Comparison of ENCODE assay signal across 20 cellular contexts in the genomic region with DNA sequence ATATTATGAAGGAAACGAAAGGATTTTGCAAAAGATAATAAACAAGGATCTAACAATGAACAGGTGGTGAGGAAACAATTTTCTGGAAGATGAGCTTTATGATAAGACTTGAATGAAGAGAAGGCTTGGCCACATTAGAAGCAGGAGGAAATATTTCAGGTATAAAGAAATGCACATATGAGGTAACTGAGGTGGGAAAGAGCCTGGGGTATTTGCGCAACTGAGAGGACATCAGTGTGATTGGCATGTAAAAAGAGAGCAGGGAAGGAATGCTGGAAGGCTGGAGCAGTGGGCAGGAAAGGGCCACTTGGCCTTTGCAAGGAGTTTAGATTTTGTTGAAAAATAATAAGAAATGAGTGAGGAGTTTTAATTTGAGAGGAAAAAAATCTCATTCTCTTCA.
DNase-seq lines count a peak whose midpoint lies in the region; ATAC-seq, FAIRE-seq and TF ChIP-seq lines count a peak whose summit lies in the region.
"Had no signal": no experiment of that assay in that cellular context is flagged by ENCODE, and none has a peak within 500 bp of the region (broad histone marks: within the 10 kb centered on the region; RNA-seq: fewer than 3 reads in every experiment).

No MANE protein-coding gene starts in this region.

- peaks cover 8% of the 10 kb centered on the region; the same call in 1 of the 3 replicates for H3K4me1 Mint-ChIP-seq in GM23338
- H3K4me1 Mint-ChIP-seq: B cell had no signal

- H3K9me3 ChIP-seq in Loucy (ENCODE audit: insufficient read depth, low read depth, low read length): no peaks in the 10 kb centered on the region
- no peaks in the 10 kb centered on the region for H3K9me3 ChIP-seq in H1 (ENCODE audit: insufficient read depth in 2 of 2, low read depth in 1 of 2, low read length in 1 of 2)
- H3K9me3 ChIP-seq: A549, Caco-2 had no signal

- no peak overlapping the region for H3K14ac ChIP-seq in H1 (ENCODE audit: insufficient read length)

- H3K4me3 ChIP-seq in GM23338: no peak overlapping the region
- H3K4me3 ChIP-seq in Loucy (ENCODE audit: low read length, poor library complexity, severe bottlenecking): no peak overlapping the region
- no peak overlapping the region for H3K4me3 ChIP-seq in H1 (ENCODE audit: extremely low read depth in 1 of 4, insufficient read depth in 2 of 4, low read depth in 3 of 4, low read length in 4 of 4)
- H3K4me3 ChIP-seq: A549; BLaER1 treated with 17β-estradiol and CSF1 and Interleukin-3, amounts not matched to agents 10 nM and 100 nM had no signal

- TF ChIP-seq EP300 in H1 (IDR thresholded peaks at IDR 0.05; ENCODE audit: borderline replicate concordance in 1 of 2, low read depth in 2 of 2, low read length in 2 of 2): no peak

- CTCF ChIA-PET in H1 (lab: Charles Lee; ENCODE audit: partially characterized antibody): no interaction called here

- no peak for TF ChIP-seq RAD21 in H1 (IDR thresholded peaks at IDR 0.05 in 1 of 2, conservative IDR thresholded peaks at IDR 0.05 in 1 of 2; ENCODE audit: low read depth in 2 of 2, low read length in 2 of 2)

- H3K79me1 ChIP-seq in H1 (ENCODE audit: low read depth, low read length): no peaks in the 10 kb centered on the region

- no peak overlapping the region for H2BK20ac ChIP-seq in H1 (ENCODE audit: low read length)

- no peak overlapping the region for H2BK12ac ChIP-seq in H1 (ENCODE audit: low read depth, low read length)

- H2AFZ ChIP-seq in GM23338 (no peak overlapping the region), Loucy (ENCODE audit: low read length) (no peak overlapping the region), H1 (ENCODE audit: low read length) (no peak overlapping the region)

- H3K27me3 ChIP-seq in GM23338 (ENCODE audit: insufficient read depth) (no peaks in the 10 kb centered on the region), Loucy (ENCODE audit: insufficient read depth, low read length, poor library complexity, severe bottlenecking) (no peaks in the 10 kb centered on the region), H1 (replicated peaks in 1 of 4; ENCODE audit: control insufficient read depth in 3 of 4, extremely low read depth in 1 of 4, insufficient read depth in 3 of 4, low read length in 3 of 4) (no peaks in the 10 kb centered on the region)
- H3K27me3 ChIP-seq: BLaER1 treated with 17β-estradiol and CSF1 and Interleukin-3, amounts not matched to agents 10 nM and 100 nM had no signal

- H2BK5ac ChIP-seq in H1 (ENCODE audit: low read depth, low read length): no peak overlapping the region

- no peaks in the 10 kb centered on the region for H3K9me3 Mint-ChIP-seq in GM23338

- no peak overlapping the region for H2AK5ac ChIP-seq in H1 (ENCODE audit: low read depth, low read length)

- DNase-seq in GM23338 (ENCODE audit: low spot score) (peak; percentile 4), H1 (ENCODE audit: low read depth in 1 of 2, low spot score in 2 of 2) (no peak), SW480 (ENCODE audit: low spot score) (no peak)
- DNase-seq: AML-193; Caco-2; Calu3; CD4-positive, alpha-beta T cell; CD8-positive, alpha-beta T cell; DMS79 treated with DMSO at 0.1 percent for 48 hours; GF-D8 had no signal

- no peak overlapping the region for H4K8ac ChIP-seq in H1 (ENCODE audit: extremely low read depth, insufficient read depth, low read length)

- no peak overlapping the region for H4K5ac ChIP-seq in H1 (ENCODE audit: insufficient read length, low read depth, low read length)

- no peaks in the 10 kb centered on the region for H3K36me3 Mint-ChIP-seq in GM23338 (ENCODE audit: low read depth)
- H3K36me3 Mint-ChIP-seq: CD8-positive, alpha-beta T cell had no signal

- H3F3A ChIP-seq in GM23338 (replicated peaks; ENCODE audit: low read depth): no peaks in the 10 kb centered on the region
- no peaks in the 10 kb centered on the region for H3F3A ChIP-seq in Loucy (ENCODE audit: low read depth)

- no peak overlapping the region for H2BK15ac ChIP-seq in H1 (ENCODE audit: low read length)

- no peak overlapping the region for H3K4ac ChIP-seq in H1 (replicated peaks; ENCODE audit: insufficient read length, low read depth, low read length)

- peak overlapping the region; percentile 2; the same call in 1 of the 2 replicates for H3K27ac Mint-ChIP-seq in GM23338
- H3K27ac Mint-ChIP-seq: B cell; CD4-positive, alpha-beta T cell; CD8-positive, alpha-beta T cell had no signal

- H3K9ac ChIP-seq in Loucy (ENCODE audit: low read depth, low read length, poor library complexity, severe bottlenecking) (no peak overlapping the region), H1 (replicated peaks in 1 of 4; ENCODE audit: extremely low read depth in 1 of 4, low read depth in 3 of 4, low read length in 3 of 4) (no peak overlapping the region)
- H3K9ac ChIP-seq: BLaER1 treated with 17β-estradiol and CSF1 and Interleukin-3, amounts not matched to agents 10 nM and 100 nM had no signal

- H3K4me1 ChIP-seq in GM23338 (ENCODE audit: insufficient read depth): no peaks in the 10 kb centered on the region
- peaks cover 10% of the 10 kb centered on the region for H3K4me1 ChIP-seq in Loucy (ENCODE audit: insufficient read depth, low read length, poor library complexity, severe bottlenecking)
- H3K4me1 ChIP-seq in H1 (replicated peaks in 1 of 4; ENCODE audit: control insufficient read depth in 3 of 4, insufficient read depth in 4 of 4, low read length in 3 of 4): no peaks in the 10 kb centered on the region
- H3K4me1 ChIP-seq: A549; BLaER1 treated with 17β-estradiol and CSF1 and Interleukin-3, amounts not matched to agents 10 nM and 100 nM; Caco-2 had no signal

- no peak overlapping the region for H3K4me3 Mint-ChIP-seq in GM23338
- H3K4me3 Mint-ChIP-seq: B cell; CD4-positive, alpha-beta T cell; CD8-positive, alpha-beta T cell had no signal

- WGBS in H1 (ENCODE audit: extremely low coverage in 1 of 2, insufficient coverage in 1 of 2, insufficient read length in 1 of 2, insufficient replicate concordance in 2 of 2, low coverage in 1 of 2, low lambda C conversion rate in 2 of 2, missing lambda C conversion rate in 1 of 2), 2 experiments: 88% methylated on average over 2 of the region's 2 CpGs; no CpG with 5 or more reads in 1 of the 2 experiments

- no peak overlapping the region for H3K4me2 ChIP-seq in GM23338
- peak overlapping the region; percentile 21 for H3K4me2 ChIP-seq in Loucy (ENCODE audit: low read depth, low read length, poor library complexity, severe bottlenecking)
- no peak overlapping the region for H3K4me2 ChIP-seq in H1 (ENCODE audit: insufficient read depth in 1 of 2, low read depth in 2 of 2, low read length in 2 of 2)
- H3K4me2 ChIP-seq: A549; BLaER1 treated with 17β-estradiol and CSF1 and Interleukin-3, amounts not matched to agents 10 nM and 100 nM had no signal

- no peaks in the 10 kb centered on the region for H3K79me2 ChIP-seq in GM23338 (replicated peaks; ENCODE audit: insufficient read depth)
- H3K79me2 ChIP-seq in Loucy (ENCODE audit: insufficient read depth, low read length): no peaks in the 10 kb centered on the region
- H3K79me2 ChIP-seq in H1 (ENCODE audit: control insufficient read depth in 1 of 2, insufficient read depth in 2 of 2, low read length in 2 of 2): no peaks in the 10 kb centered on the region

- no peak overlapping the region for H4K91ac ChIP-seq in H1 (replicated peaks; ENCODE audit: insufficient read length, low read length)

- no peak for FAIRE-seq in H1 (lab: Jason Lieb, UNC)
- FAIRE-seq: A549, D721Med, GM12891, GM19239 had no signal

- TF ChIP-seq CTCF in GM23338 (conservative IDR thresholded peaks at IDR 0.05; ENCODE audit: low read depth in 2 of 2): no peak
- TF ChIP-seq CTCF in Loucy (conservative IDR thresholded peaks at IDR 0.05; ENCODE audit: low read length): no peak
- TF ChIP-seq CTCF in H1 (IDR thresholded peaks at IDR 0.05; ENCODE audit: control extremely low read depth in 1 of 3, insufficient read depth in 1 of 3, low read depth in 1 of 3, low read length in 3 of 3): no peak

- POLR2A ChIA-PET in H1 (lab: Charles Lee; ENCODE audit: partially characterized antibody): no interaction called here

- H3K23me2 ChIP-seq in H1 (ENCODE audit: low read depth, low read length): no peaks in the 10 kb centered on the region

- no peaks in the 10 kb centered on the region; the same call in 1 of the 2 replicates for H3K9me2 ChIP-seq in GM23338 (ENCODE audit: insufficient read depth)
- no peaks in the 10 kb centered on the region for H3K9me2 ChIP-seq in Loucy (replicated peaks; ENCODE audit: low read depth, low read length)

- H3K36me3 ChIP-seq in GM23338 (ENCODE audit: insufficient read depth) (no peaks in the 10 kb centered on the region), Loucy (ENCODE audit: insufficient read depth, low read length) (no peaks in the 10 kb centered on the region), H1 (ENCODE audit: control insufficient read depth in 2 of 4, insufficient read depth in 4 of 4, low read length in 3 of 4) (no peaks in the 10 kb centered on the region)
- H3K36me3 ChIP-seq: BLaER1 treated with 17β-estradiol and CSF1 and Interleukin-3, amounts not matched to agents 10 nM and 100 nM had no signal

- H3K18ac ChIP-seq in H1 (ENCODE audit: extremely low read depth, low read length): no peak overlapping the region

- H2BK120ac ChIP-seq in H1 (replicated peaks; ENCODE audit: low read depth, low read length): no peak overlapping the region

- no peak overlapping the region for H3K56ac ChIP-seq in H1 (replicated peaks; ENCODE audit: insufficient read length, low read depth, low read length)

- ATAC-seq in GM23338: no peak
- ATAC-seq in HG03565 (IDR thresholded peaks at IDR 0.05; ENCODE audit: unreplicated experiment): no peak
- ATAC-seq: A549; CD8-positive, alpha-beta T cell had no signal

- no peak overlapping the region for H3K23ac ChIP-seq in H1 (ENCODE audit: insufficient read length)

- H3K27ac ChIP-seq in GM23338 (ENCODE audit: low read depth) (no peak overlapping the region), H1 (ENCODE audit: low read depth, low read length) (no peak overlapping the region)
- H3K27ac ChIP-seq: 22Rv1; A549; BLaER1 treated with 17β-estradiol and CSF1 and Interleukin-3, amounts not matched to agents 10 nM and 100 nM; C4-2B had no signal

- peaks cover 2% of the 10 kb centered on the region for H3K27me3 Mint-ChIP-seq in GM23338 (ENCODE audit: insufficient read depth, low read depth, poor library complexity)
- H3K27me3 Mint-ChIP-seq: B cell; CD4-positive, alpha-beta T cell had no signal

- no peak for TF ChIP-seq POLR2A in H1 (IDR thresholded peaks at IDR 0.05; ENCODE audit: control extremely low read depth in 1 of 2, low read depth in 2 of 2, low read length in 2 of 2)

- H4K20me1 ChIP-seq in GM23338 (replicated peaks; ENCODE audit: insufficient read depth) (no peaks in the 10 kb centered on the region), Loucy (ENCODE audit: insufficient read depth, low read length, poor library complexity, severe bottlenecking) (no peaks in the 10 kb centered on the region), H1 (replicated peaks in 1 of 2; ENCODE audit: control insufficient read depth in 1 of 2, insufficient read depth in 2 of 2, low read length in 2 of 2) (no peaks in the 10 kb centered on the region)
- H4K20me1 ChIP-seq: BLaER1 treated with 17β-estradiol and CSF1 and Interleukin-3, amounts not matched to agents 10 nM and 100 nM had no signal

TF ChIP-seq in GM23338, 12 proteins besides CTCF, POLR2A, EP300 and RAD21 (continues in another document):
- TF ChIP-seq CREB1 (CRISPR knock-in tag; IDR thresholded peaks at IDR 0.05; ENCODE audit: low read depth): no peak

TF ChIP-seq in H1, 55 proteins besides CTCF, POLR2A, EP300 and RAD21 (continues in another document):
- TF ChIP-seq CEBPB (IDR thresholded peaks at IDR 0.05; ENCODE audit: low read depth, low read length) (peak; percentile 78), ASH2L (IDR thresholded peaks at IDR 0.05; ENCODE audit: low read length) (no peak)
